Comparison of ENCODE assay signal across 9 cellular contexts in genomic region chr3:124768812-124769211, GRCh38. TPM values are rescaled to one million over a fixed set of nuclear protein-coding genes. Genes with fewer than 3 reads are reported as not detected.
DNase-seq lines count a peak whose midpoint lies in the region; ATAC-seq and TF ChIP-seq lines count a peak whose summit lies in the region.
"Had no signal": no experiment of that assay in that cellular context is flagged by ENCODE, and none has a peak within 500 bp of the region (broad histone marks: within the 10 kb centered on the region; RNA-seq: fewer than 3 reads in every experiment).

No MANE protein-coding gene starts in this region.

- H3K27me3 ChIP-seq in left lung, result no peaks in the 10 kb centered on the region

- H3K27ac ChIP-seq in left lung, result no peak overlapping the region

- TF ChIP-seq CTCF in left lung (IDR thresholded peaks at IDR 0.05), result no peak

- intact Hi-C loops in left lung (cut with DNase I), result loop anchor here in 1 of 2 donors (10.0 kb wide), 1 partner anchor 136 kb away; no protein-coding TSS in a partner anchor

- H3K4me1 ChIP-seq in left lung, result peaks cover 9 to 16% of the 10 kb centered on the region in 2 donors

- no peak overlapping the region for H3K4me3 ChIP-seq in left lung

- peak; percentile 60 for ATAC-seq in GM21737 (IDR thresholded peaks at IDR 0.05; ENCODE audit: unreplicated experiment)
- ATAC-seq in left lung, result peak; percentile 61
- ATAC-seq in HG02642 (IDR thresholded peaks at IDR 0.05; ENCODE audit: poor library complexity, unreplicated experiment), result no peak
- no peak for ATAC-seq in GM21528 (IDR thresholded peaks at IDR 0.05; ENCODE audit: low FRiP score, unreplicated experiment)

- H3K9me3 ChIP-seq in left lung, result no peaks in the 10 kb centered on the region

- peaks cover 0 to 39% of the 10 kb centered on the region in 2 donors for H3K36me3 ChIP-seq in left lung

- DNase-seq in EL, result peak; percentile 17
- peak; percentile 45 for DNase-seq in RPMI8226
- no peak for DNase-seq in left lung
- DNase-seq in occipital lobe (lab: John Stamatoyannopoulos, UW), result no peak
- DNase-seq in stimulated activated naive CD4-positive, alpha-beta T cell (lab: John Stamatoyannopoulos, UW), result no peak
- DNase-seq: activated CD4-positive, alpha-beta T cell treated with anti-CD3 and anti-CD28 coated beads, Interleukin-2, amount 50 U/mL, for 4 hours had no signal

RNA-seq across cellular contexts. Expression of gene UMPS, which starts 38.6 kb away (rescaled TPM):
- total RNA-seq in left lung (10 to 100 TPM; 18.8 to 32.4 TPM), occipital lobe (59.9 TPM)

Comparison
In these comparisons a context has a peak if more than half of its experiments do, and no peak if none do; other contexts are left out.
1. DNase-seq: peak in EL (single experiment) and RPMI8226 (single experiment); none in left lung (0 of 2), occipital lobe (single experiment) and stimulated activated naive CD4-positive, alpha-beta T cell (0 of 6).
2. ATAC-seq: peak in GM21737 (single experiment) and left lung (single experiment); none in HG02642 (single experiment) and GM21528 (single experiment).